18 cellular contexts compared by ENCODE assay signal in the genomic region with DNA sequence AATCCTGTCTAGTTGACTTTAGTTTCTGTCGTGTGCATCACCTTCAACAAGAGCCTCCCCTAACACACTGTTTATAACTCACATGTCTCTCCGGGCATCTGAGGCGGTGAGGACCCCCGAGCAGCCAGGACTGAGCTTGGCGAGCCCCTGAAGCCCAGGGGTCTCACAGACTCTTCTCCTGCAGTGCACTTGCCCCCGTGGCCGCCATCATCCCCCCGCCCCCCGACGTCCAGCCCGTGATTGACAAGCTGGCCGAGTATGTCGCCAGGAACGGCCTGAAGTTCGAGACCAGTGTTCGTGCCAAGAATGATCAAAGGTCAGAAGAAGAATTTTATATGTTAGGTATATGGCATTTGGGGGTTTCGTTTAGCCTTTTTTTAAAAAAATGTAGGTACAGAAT. TPM values are rescaled to one million over a fixed set of nuclear protein-coding genes. Genes with fewer than 3 reads are reported as not detected.
DNase-seq lines count a peak whose midpoint lies in the region; ATAC-seq lines count a peak whose summit lies in the region.
"Had no signal": no experiment of that assay in that cellular context is flagged by ENCODE, and none has a peak within 500 bp of the region (broad histone marks: within the 10 kb centered on the region; RNA-seq: fewer than 3 reads in every experiment).

No MANE protein-coding gene starts in this region.

- H3K27ac Mint-ChIP-seq in activated CD8-positive, alpha-beta memory T cell treated with anti-CD3 and anti-CD28 coated beads, Interleukin-2, amount 10 ng/mL, durations not matched to agents 7 days and 5 days = no peak overlapping the region
- H3K27ac Mint-ChIP-seq: B cell; CD4-positive, CD25-positive, alpha-beta regulatory T cell; CD8-positive, alpha-beta T cell had no signal

- H3K9me3 ChIP-seq in right cardiac atrium (ENCODE audit: control insufficient read depth, low read length) (no peaks in the 10 kb centered on the region), mesenchymal stem cell (ENCODE audit: control insufficient read depth, low read length) (no peaks in the 10 kb centered on the region)
- H3K9me3 ChIP-seq: BLaER1, Caco-2 had no signal

- no peaks in the 10 kb centered on the region for H3K4me1 ChIP-seq in right cardiac atrium (ENCODE audit: control insufficient read depth, insufficient read depth, low read length)
- H3K4me1 ChIP-seq in mesenchymal stem cell (ENCODE audit: control insufficient read depth, insufficient read depth, low read depth, low read length) = peaks cover 8% of the 10 kb centered on the region
- H3K4me1 ChIP-seq: BLaER1, Caco-2 had no signal

- H2BK120ac ChIP-seq in mesenchymal stem cell (ENCODE audit: low read depth, low read length) = no peak overlapping the region

- H2BK15ac ChIP-seq in mesenchymal stem cell (ENCODE audit: low read depth, poor library complexity, severe bottlenecking) = peak overlapping the region; percentile 3

- ATAC-seq in activated CD8-positive, alpha-beta memory T cell treated with anti-CD3 and anti-CD28 coated beads, Interleukin-2, amount 10 ng/mL, durations not matched to agents 7 days and 5 days = no peak
- no peak for ATAC-seq in right cardiac atrium
- no peak for ATAC-seq in HG02642 (IDR thresholded peaks at IDR 0.05; ENCODE audit: poor library complexity, unreplicated experiment)
- ATAC-seq: CD8-positive, alpha-beta T cell had no signal

- H2BK12ac ChIP-seq in mesenchymal stem cell (ENCODE audit: low read length in 2 of 2) = no peak overlapping the region

- H3K4ac ChIP-seq in mesenchymal stem cell (ENCODE audit: low read depth in 1 of 2, low read length in 2 of 2) = no peak overlapping the region

- H3K4me3 ChIP-seq in right cardiac atrium (ENCODE audit: low read length) (no peak overlapping the region), mesenchymal stem cell (ENCODE audit: insufficient read depth in 1 of 2, low read depth in 1 of 2, low read length in 2 of 2) (no peak overlapping the region)
- H3K4me3 ChIP-seq: BLaER1 had no signal

- 96% methylated on average over 17 of the region's 17 CpGs for WGBS in right cardiac atrium
- WGBS in mesenchymal stem cell = 95% methylated on average over 16 of the region's 17 CpGs

- no peak overlapping the region for H3K4me2 ChIP-seq in mesenchymal stem cell (ENCODE audit: low read length, poor library complexity, severe bottlenecking)
- H3K4me2 ChIP-seq: BLaER1 had no signal

- H3K23ac ChIP-seq in mesenchymal stem cell (ENCODE audit: low read length in 2 of 2) = no peak overlapping the region

- H3K27ac ChIP-seq in right cardiac atrium (ENCODE audit: low read length) (no peak overlapping the region), mesenchymal stem cell (ENCODE audit: low read length, poor library complexity, severe bottlenecking) (no peak overlapping the region)
- H3K27ac ChIP-seq: 22Rv1, BLaER1, C4-2B had no signal

- no peak overlapping the region for H3K14ac ChIP-seq in mesenchymal stem cell (ENCODE audit: low read length in 2 of 2)

- H3K4me3 Mint-ChIP-seq in activated CD8-positive, alpha-beta memory T cell treated with anti-CD3 and anti-CD28 coated beads, Interleukin-2, amount 10 ng/mL, durations not matched to agents 7 days and 5 days = no peak overlapping the region
- H3K4me3 Mint-ChIP-seq: B cell; CD4-positive, CD25-positive, alpha-beta regulatory T cell; CD8-positive, alpha-beta T cell had no signal

- no peaks in the 10 kb centered on the region for H3K27me3 Mint-ChIP-seq in activated CD8-positive, alpha-beta memory T cell treated with anti-CD3 and anti-CD28 coated beads, Interleukin-2, amount 10 ng/mL, durations not matched to agents 7 days and 5 days
- H3K27me3 Mint-ChIP-seq: B cell; CD4-positive, CD25-positive, alpha-beta regulatory T cell had no signal

- no peak overlapping the region for H2AK5ac ChIP-seq in mesenchymal stem cell (ENCODE audit: low read length, severe bottlenecking)

- no peak overlapping the region for H4K91ac ChIP-seq in mesenchymal stem cell (ENCODE audit: low read length)

- no peak overlapping the region for H3K18ac ChIP-seq in mesenchymal stem cell (ENCODE audit: low read depth in 1 of 2, low read length in 2 of 2)

- H3K9ac ChIP-seq in mesenchymal stem cell (ENCODE audit: low read length) = no peak overlapping the region
- H3K9ac ChIP-seq: BLaER1 had no signal

- H3K36me3 Mint-ChIP-seq in activated CD8-positive, alpha-beta memory T cell treated with anti-CD3 and anti-CD28 coated beads, Interleukin-2, amount 10 ng/mL, durations not matched to agents 7 days and 5 days = peaks cover 55% of the 10 kb centered on the region

- CTCF ChIA-PET in activated CD8-positive, alpha-beta memory T cell treated with anti-CD3 and anti-CD28 coated beads, Interleukin-2, amount 10 ng/mL, durations not matched to agents 7 days and 5 days (lab: Charles Lee) = interaction anchor here (1.2 kb wide), 1 partner anchor 16 kb away, joined by 3 read pairs; no protein-coding TSS in a partner anchor

- no peaks in the 10 kb centered on the region for H3K9me3 Mint-ChIP-seq in activated CD8-positive, alpha-beta memory T cell treated with anti-CD3 and anti-CD28 coated beads, Interleukin-2, amount 10 ng/mL, durations not matched to agents 7 days and 5 days (ENCODE audit: low read depth)
- H3K9me3 Mint-ChIP-seq: CD4-positive, CD25-positive, alpha-beta regulatory T cell; CD8-positive, alpha-beta T cell had no signal

- H2BK5ac ChIP-seq in mesenchymal stem cell (ENCODE audit: low read depth, low read length, poor library complexity, severe bottlenecking) = no peak overlapping the region

- H2AFZ ChIP-seq in mesenchymal stem cell (ENCODE audit: low read depth, low read length) = no peak overlapping the region

- no peak overlapping the region for H4K8ac ChIP-seq in mesenchymal stem cell (ENCODE audit: low read length)

- H3K27me3 ChIP-seq in right cardiac atrium (ENCODE audit: control insufficient read depth, insufficient read depth) (no peaks in the 10 kb centered on the region), mesenchymal stem cell (ENCODE audit: control insufficient read depth in 1 of 2, insufficient read depth in 1 of 2, low read length in 2 of 2) (no peaks in the 10 kb centered on the region)
- H3K27me3 ChIP-seq: BLaER1 had no signal

- H3K36me3 ChIP-seq in mesenchymal stem cell (ENCODE audit: control insufficient read depth in 1 of 2, insufficient read depth in 2 of 2, low read depth in 1 of 2, low read length in 2 of 2) = peaks cover 73 to 94% of the 10 kb centered on the region in 2 experiments

- DNase-seq in activated CD8-positive, alpha-beta memory T cell treated with anti-CD3 and anti-CD28 coated beads, Interleukin-2, amount 10 ng/mL, durations not matched to agents 7 days and 5 days = peak; percentile 38
- DNase-seq in activated CD8-positive, alpha-beta memory T cell treated with anti-CD3 and anti-CD28 coated beads, Interleukin-2, amount 50 U/mL, for 4 hours = no peak
- DNase-seq in cardiac septum (ENCODE audit: low spot score) (peak; percentile 33), right cardiac atrium (no peak), mesenchymal stem cell (no peak), NCI-H526 treated with DMSO at 0.1 percent for 48 hours (lab: John Stamatoyannopoulos, UW) (no peak)
- DNase-seq: Caco-2; CD4-positive, CD25-positive, alpha-beta regulatory T cell; CD8-positive, alpha-beta T cell; DMS153; DND-41; H7; HCEC 1CT had no signal

- no peaks in the 10 kb centered on the region for H3K4me1 Mint-ChIP-seq in activated CD8-positive, alpha-beta memory T cell treated with anti-CD3 and anti-CD28 coated beads, Interleukin-2, amount 10 ng/mL, durations not matched to agents 7 days and 5 days

- H3K79me1 ChIP-seq in mesenchymal stem cell (replicated peaks; ENCODE audit: low read length, poor library complexity, severe bottlenecking) = peaks cover 64% of the 10 kb centered on the region

- intact Hi-C loops in cardiac septum (cut with DNase I) (no loop called here), right cardiac atrium (cut with DNase I) (no loop called here)

RNA-seq across cellular contexts. Expression of a gene that starts 43.3 kb away (rescaled TPM):
- 10 to 100 TPM; 54.9 to 55.9 TPM for total RNA-seq in activated CD8-positive, alpha-beta memory T cell treated with anti-CD3 and anti-CD28 coated beads, Interleukin-2, amount 10 ng/mL, durations not matched to agents 7 days and 5 days
- total RNA-seq in cardiac septum (20.9 TPM), right cardiac atrium (10 to 100 TPM; 18.8 to 24.1 (median 22.8) TPM)
- 16.6 TPM for polyA plus RNA-seq in right cardiac atrium
- polyA plus RNA-seq in mesenchymal stem cell (2013, experiment 1 of 2) = 31.4 TPM
- 30.6 TPM for polyA plus RNA-seq in mesenchymal stem cell (2013, experiment 2 of 2)

Comparison
In these comparisons a context has a peak if more than half of its experiments do, and no peak if none do; other contexts are left out.
1. DNase-seq: peak in activated CD8-positive, alpha-beta memory T cell treated with anti-CD3 and anti-CD28 coated beads, Interleukin-2, amount 10 ng/mL, durations not matched to agents 7 days and 5 days (single experiment) and cardiac septum (single experiment); none in activated CD8-positive, alpha-beta memory T cell treated with anti-CD3 and anti-CD28 coated beads, Interleukin-2, amount 50 U/mL, for 4 hours (single experiment), right cardiac atrium (0 of 3), mesenchymal stem cell (single experiment) and NCI-H526 treated with DMSO at 0.1 percent for 48 hours (single experiment).